23 cellular contexts compared by ENCODE assay signal in genomic region chr2:44286884-44287638, GRCh38. TPM values are rescaled to one million over a fixed set of nuclear protein-coding genes. Genes with fewer than 3 reads are reported as not detected.
"Had no signal": no experiment of that assay in that cellular context is flagged by ENCODE, and none has a peak within 500 bp of the region (broad histone marks: within the 10 kb centered on the region; RNA-seq: fewer than 3 reads in every experiment).

No MANE protein-coding gene starts in this region.

- H3K36me3 ChIP-seq: colonic mucosa, esophagus muscularis mucosa, lower lobe of right lung, tibial nerve had no signal

- H3K4me3 Mint-ChIP-seq: activated B cell treated with CpG ODN at 0.5 μM for 24 hours; activated CD4-positive, alpha-beta T cell treated with anti-CD3 and anti-CD28 coated beads, Interleukin-2, amount 10 ng/mL, durations not matched to agents 24 days and 14 days; activated CD8-positive, alpha-beta T cell treated with anti-CD3 and anti-CD28 coated beads, Interleukin-2, amount 10 ng/mL, durations not matched to agents 7 days and 5 days; activated naive CD8-positive, alpha-beta T cell; brain; mesothelial cell of epicardium; naive thymus-derived CD4-positive, alpha-beta T cell had no signal

- H3K4me1 Mint-ChIP-seq: activated B cell treated with CpG ODN at 0.5 μM for 24 hours; activated CD4-positive, alpha-beta T cell treated with anti-CD3 and anti-CD28 coated beads, Interleukin-2, amount 10 ng/mL, durations not matched to agents 24 days and 14 days; naive thymus-derived CD4-positive, alpha-beta T cell had no signal

- H3K27ac ChIP-seq: colonic mucosa, esophagus muscularis mucosa, lower lobe of right lung, tibial nerve had no signal

- DNase-seq: activated B cell treated with CpG ODN at 0.5 μM for 24 hours; activated CD4-positive, alpha-beta T cell treated with anti-CD3 and anti-CD28 coated beads, Interleukin-2, amount 10 ng/mL, durations not matched to agents 24 days and 14 days; activated CD8-positive, alpha-beta memory T cell treated with anti-CD3 and anti-CD28 coated beads, Interleukin-2, amount 50 U/mL, for 4 hours; activated CD8-positive, alpha-beta T cell treated with anti-CD3 and anti-CD28 coated beads, Interleukin-2, amount 10 ng/mL, durations not matched to agents 7 days and 5 days; activated gamma-delta T cell; activated T-cell treated with anti-CD3 and anti-CD28 coated beads, Interleukin-2, amount 50 U/mL, for 48 hours; amniotic stem cell; central memory CD4-positive, alpha-beta T cell; colonic mucosa; hypothalamus; lower lobe of right lung; naive thymus-derived CD4-positive, alpha-beta T cell; stimulated activated CD4-positive, alpha-beta T cell treated with anti-CD3 and anti-CD28 coated beads, Interleukin-15, amount 100 ng/mL, for 24 hours; stimulated activated CD4-positive, alpha-beta T cell treated with anti-CD3 and anti-CD28 coated beads, Interleukin-4, amount 100 ng/mL, for 24 hours; stimulated activated naive CD4-positive, alpha-beta T cell; substantia nigra; T-helper 2 cell had no signal

- H3K36me3 Mint-ChIP-seq: brain, mesothelial cell of epicardium had no signal

- H3K27me3 ChIP-seq: colonic mucosa, tibial nerve had no signal

- H3K4me3 ChIP-seq: colonic mucosa, esophagus muscularis mucosa, lower lobe of right lung, tibial nerve had no signal

- ATAC-seq: activated CD8-positive, alpha-beta T cell treated with anti-CD3 and anti-CD28 coated beads, Interleukin-2, amount 10 ng/mL, durations not matched to agents 7 days and 5 days; lower lobe of right lung; naive thymus-derived CD4-positive, alpha-beta T cell had no signal

- H3K9me3 Mint-ChIP-seq: activated B cell treated with CpG ODN at 0.5 μM for 24 hours; activated CD4-positive, alpha-beta T cell treated with anti-CD3 and anti-CD28 coated beads, Interleukin-2, amount 10 ng/mL, durations not matched to agents 24 days and 14 days; brain; mesothelial cell of epicardium; naive thymus-derived CD4-positive, alpha-beta T cell had no signal

- H3K27ac Mint-ChIP-seq: activated B cell treated with CpG ODN at 0.5 μM for 24 hours; activated CD4-positive, alpha-beta T cell treated with anti-CD3 and anti-CD28 coated beads, Interleukin-2, amount 10 ng/mL, durations not matched to agents 24 days and 14 days; activated CD8-positive, alpha-beta T cell treated with anti-CD3 and anti-CD28 coated beads, Interleukin-2, amount 10 ng/mL, durations not matched to agents 7 days and 5 days; activated naive CD8-positive, alpha-beta T cell; brain; mesothelial cell of epicardium; naive thymus-derived CD4-positive, alpha-beta T cell had no signal

- H3K27me3 Mint-ChIP-seq: activated naive CD8-positive, alpha-beta T cell had no signal

- H3K9me3 ChIP-seq: colonic mucosa, esophagus muscularis mucosa, lower lobe of right lung, tibial nerve had no signal

RNA-seq across cellular contexts. Expression of gene SLC3A1, which starts 11.8 kb away (rescaled TPM):
- total RNA-seq: activated CD4-positive, alpha-beta T cell treated with anti-CD3 and anti-CD28 coated beads, Interleukin-2, amount 10 ng/mL, durations not matched to agents 24 days and 14 days; activated CD8-positive, alpha-beta T cell treated with anti-CD3 and anti-CD28 coated beads, Interleukin-2, amount 10 ng/mL, durations not matched to agents 7 days and 5 days; lower lobe of right lung; skeletal muscle tissue had no signal
